Comparison of ENCODE assay signal across 8 cellular contexts in the genomic region with DNA sequence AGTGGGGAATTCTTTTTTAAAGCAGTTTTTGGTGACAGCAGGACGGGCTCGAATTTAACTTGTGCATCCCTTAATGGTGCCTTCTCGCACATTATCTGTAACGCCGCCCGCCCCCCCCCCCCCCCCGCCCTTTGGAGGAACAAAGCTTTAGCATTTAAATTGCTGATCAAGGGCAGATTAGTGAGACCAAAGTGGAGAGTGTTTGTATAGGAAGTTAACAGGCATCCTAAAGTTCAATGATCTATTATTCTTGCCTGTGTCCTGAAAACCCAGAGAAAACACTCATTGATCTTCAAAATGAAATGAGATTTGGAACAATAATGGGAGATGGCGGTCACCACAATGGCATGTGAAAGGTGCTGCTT. TPM values are rescaled to one million over a fixed set of nuclear protein-coding genes. Genes with fewer than 3 reads are reported as not detected.
DNase-seq lines count a peak whose midpoint lies in the region; ATAC-seq and TF ChIP-seq lines count a peak whose summit lies in the region.

No MANE protein-coding gene starts in this region.

- H3K27ac Mint-ChIP-seq in brain: peak overlapping the region; percentile 93 to 99 (median 96)
- H3K27ac Mint-ChIP-seq in memory B cell: peak overlapping the region; percentile 88

- H3K9me3 ChIP-seq in left ventricle myocardium inferior (replicated peaks): no peaks in the 10 kb centered on the region
- H3K9me3 ChIP-seq in aorta (ENCODE audit: control insufficient read depth, low read length): no peaks in the 10 kb centered on the region

- H3K9me3 Mint-ChIP-seq in brain (no peaks in the 10 kb centered on the region), memory B cell (no peaks in the 10 kb centered on the region)

- peaks cover 78% of the 10 kb centered on the region for H3K4me1 ChIP-seq in left ventricle myocardium inferior
- peaks cover 0 to 4% of the 10 kb centered on the region in 2 donors for H3K4me1 ChIP-seq in aorta (ENCODE audit: control insufficient read depth in 1 of 2, insufficient read depth in 2 of 2, low read length in 2 of 2)

- peak overlapping the region; percentile 97 for H3K27ac ChIP-seq in left ventricle myocardium inferior (replicated peaks)
- peak overlapping the region in 1 of 2 donors; percentile 53 for H3K27ac ChIP-seq in aorta (ENCODE audit: low read depth in 1 of 2, low read length in 2 of 2)

- H3K4me3 Mint-ChIP-seq in brain: peak overlapping the region; percentile 87 to 98 (median 96)
- H3K4me3 Mint-ChIP-seq in memory B cell: peak overlapping the region; percentile 98

- H3K27me3 Mint-ChIP-seq in brain: peaks cover 10% of the 10 kb centered on the region
- no peaks in the 10 kb centered on the region for H3K27me3 Mint-ChIP-seq in memory B cell

- ATAC-seq in memory B cell (ENCODE audit: low read depth): no peak
- no peak for ATAC-seq in aorta (ENCODE audit: low FRiP score)
- ATAC-seq in HG02938 (IDR thresholded peaks at IDR 0.05; ENCODE audit: unreplicated experiment): no peak
- no peak for ATAC-seq in GM21447 (IDR thresholded peaks at IDR 0.05; ENCODE audit: unreplicated experiment)
- ATAC-seq in HG02571 (IDR thresholded peaks at IDR 0.05; ENCODE audit: unreplicated experiment): no peak

- no peak for TF ChIP-seq CTCF in left ventricle myocardium inferior (IDR thresholded peaks at IDR 0.05; ENCODE audit: borderline replicate concordance)
- no peak for TF ChIP-seq CTCF in brain (conservative IDR thresholded peaks at IDR 0.05)

- 0% methylated on average over 5 to 8 of the region's 8 CpGs for WGBS in aorta, 2 donors

- H3K36me3 ChIP-seq in left ventricle myocardium inferior (peaks cover 2% of the 10 kb centered on the region), aorta (ENCODE audit: control insufficient read depth in 1 of 2, insufficient read depth in 2 of 2, low read length in 1 of 2) (no peaks in the 10 kb centered on the region)

- H3K4me3 ChIP-seq in left ventricle myocardium inferior (peak overlapping the region; percentile 92), aorta (ENCODE audit: low read length in 2 of 2) (peak overlapping the region; percentile 96)

- DNase-seq in left ventricle myocardium inferior (no peak), cardiac septum (ENCODE audit: low spot score) (no peak), memory B cell (ENCODE audit: low spot score in 2 of 2) (no peak), aorta (no peak)

- H3K36me3 Mint-ChIP-seq in brain (peaks cover 23% of the 10 kb centered on the region), memory B cell (peaks cover 2% of the 10 kb centered on the region)

- H3K4me1 Mint-ChIP-seq in brain (peaks cover 57% of the 10 kb centered on the region), memory B cell (peaks cover 45% of the 10 kb centered on the region)

- intact Hi-C loops in left ventricle myocardium inferior (cut with micrococcal nuclease): no loop called here
- intact Hi-C loops in cardiac septum (cut with DNase I): loop anchor here (10.0 kb wide), 1 partner anchor 354 kb away; no protein-coding TSS in a partner anchor
- intact Hi-C loops in aorta (cut with DNase I): loop anchor here (10.0 kb wide), 3 partner anchors 164 to 1554 kb away; no protein-coding TSS in a partner anchor

- H3K27me3 ChIP-seq in left ventricle myocardium inferior (ENCODE audit: low read depth): no peaks in the 10 kb centered on the region
- H3K27me3 ChIP-seq in aorta (ENCODE audit: control insufficient read depth in 1 of 2, insufficient read depth in 2 of 2, low read length in 1 of 2): no peaks in the 10 kb centered on the region

RNA-seq across cellular contexts. Expression of a gene that starts 2.3 kb away (rescaled TPM):
- total RNA-seq in left ventricle myocardium inferior (35.1 TPM), cardiac septum (22.6 TPM), aorta (10 to 100 TPM; 42.5 to 45.7 TPM)
- polyA plus RNA-seq in brain (ENCODE audit: insufficient read depth, low read depth, low replicate concordance) (200 TPM), aorta (10 to 100 TPM; 50.5 to 51.8 TPM)
